ENCODE assay signal across 21 cellular contexts in the genomic region with DNA sequence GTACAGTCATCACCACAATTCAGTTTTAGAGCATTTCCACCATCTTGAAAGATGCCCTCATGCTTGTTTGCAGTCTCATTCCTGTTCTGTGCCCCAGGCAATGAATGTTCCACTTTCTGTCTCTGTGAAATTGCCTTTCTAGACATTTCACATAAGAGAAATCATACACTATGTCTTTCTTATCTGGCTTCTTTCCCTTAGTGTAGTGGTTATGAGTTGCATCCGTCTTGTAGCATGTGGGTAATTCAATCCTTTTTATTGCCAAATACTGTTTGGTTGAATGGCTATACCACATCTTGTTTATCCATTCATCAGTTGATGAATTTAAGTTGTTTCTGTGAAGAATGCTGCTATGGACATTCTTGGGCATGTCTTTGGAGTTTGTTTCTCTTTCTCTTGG.
DNase-seq lines count a peak whose midpoint lies in the region; ATAC-seq and TF ChIP-seq lines count a peak whose summit lies in the region.
"Had no signal": no experiment of that assay in that cellular context is flagged by ENCODE, and none has a peak within 500 bp of the region (broad histone marks: within the 10 kb centered on the region; RNA-seq: fewer than 3 reads in every experiment).

No MANE protein-coding gene starts in this region.

- H3K9ac ChIP-seq in rectal smooth muscle tissue (ENCODE audit: low read length) = no peak overlapping the region
- H3K9ac ChIP-seq: BLaER1 had no signal

- TF ChIP-seq POLR2A in heart left ventricle (IDR thresholded peaks at IDR 0.05) = no peak

- H3K9me3 Mint-ChIP-seq in T-cell = peaks cover 0 to 4% (median 0%) of the 10 kb centered on the region in 3 donors
- H3K9me3 Mint-ChIP-seq: immature natural killer cell had no signal

- POLR2A ChIA-PET in T-cell (lab: Charles Lee) = no interaction called here

- H3K27ac Mint-ChIP-seq in T-cell = no peak overlapping the region
- H3K27ac Mint-ChIP-seq: activated CD8-positive, alpha-beta memory T cell treated with anti-CD3 and anti-CD28 coated beads, Interleukin-2, amount 10 ng/mL, durations not matched to agents 7 days and 5 days had no signal

- H3K4me3 ChIP-seq in rectal smooth muscle tissue (ENCODE audit: low read length) (no peak overlapping the region), heart left ventricle (no peak overlapping the region)
- H3K4me3 ChIP-seq: BLaER1, Peyer's patch had no signal

- H3K27ac ChIP-seq in rectal smooth muscle tissue (ENCODE audit: low read depth, low read length) (peak overlapping the region; percentile 7), heart left ventricle (peak overlapping the region in 1 of 12 donors; percentile 71)

- WGBS in heart left ventricle, 4 donors = 88 to 97% (median 95%) methylated on average over 1 of the region's 1 CpG

- no peak overlapping the region for H3K4me3 Mint-ChIP-seq in T-cell
- H3K4me3 Mint-ChIP-seq: activated CD8-positive, alpha-beta memory T cell treated with anti-CD3 and anti-CD28 coated beads, Interleukin-2, amount 10 ng/mL, durations not matched to agents 7 days and 5 days; immature natural killer cell; nephron progenitor cell had no signal

- H3K4me1 Mint-ChIP-seq in T-cell = peaks cover 14 to 28% (median 27%) of the 10 kb centered on the region in 3 donors

- H3K27me3 Mint-ChIP-seq in T-cell = no peaks in the 10 kb centered on the region
- H3K27me3 Mint-ChIP-seq: activated CD8-positive, alpha-beta memory T cell treated with anti-CD3 and anti-CD28 coated beads, Interleukin-2, amount 10 ng/mL, durations not matched to agents 7 days and 5 days had no signal

- H3K27me3 ChIP-seq in rectal smooth muscle tissue (ENCODE audit: control insufficient read depth, insufficient read depth, low read length) (no peaks in the 10 kb centered on the region), heart left ventricle (no peaks in the 10 kb centered on the region)
- H3K27me3 ChIP-seq: BLaER1, brain microvascular endothelial cell, Peyer's patch had no signal

- H3K36me3 ChIP-seq in rectal smooth muscle tissue (ENCODE audit: control insufficient read depth, insufficient read depth, low read length) (no peaks in the 10 kb centered on the region), heart left ventricle (peaks cover 0 to 11% (median 0%) of the 10 kb centered on the region in 9 donors)
- H3K36me3 ChIP-seq: brain microvascular endothelial cell had no signal

- H3K36me3 Mint-ChIP-seq in T-cell = peaks cover 5% of the 10 kb centered on the region
- H3K36me3 Mint-ChIP-seq: activated CD8-positive, alpha-beta memory T cell treated with anti-CD3 and anti-CD28 coated beads, Interleukin-2, amount 10 ng/mL, durations not matched to agents 7 days and 5 days; immature natural killer cell had no signal

- CTCF ChIA-PET in T-cell (lab: Charles Lee) = no interaction called here

- intact Hi-C loops in heart left ventricle (cut with DNase I) = no loop called here

- peaks cover 14% of the 10 kb centered on the region for H3K4me1 ChIP-seq in rectal smooth muscle tissue (ENCODE audit: control insufficient read depth, insufficient read depth, low read length)
- H3K4me1 ChIP-seq in heart left ventricle = peaks cover 0 to 22% (median 8%) of the 10 kb centered on the region in 12 donors

- H3K9me3 ChIP-seq in heart left ventricle = no peaks in the 10 kb centered on the region
- H3K9me3 ChIP-seq: BLaER1, Peyer's patch had no signal

- DNase-seq in HCEC 1CT (peak; percentile 36), T1000 (lab: John Stamatoyannopoulos, UW) (peak; percentile 4), fibroblast of gingiva (ENCODE audit: low read depth) (peak; percentile 96), T-cell (no peak), heart left ventricle (no peak), NCI-H82 (lab: John Stamatoyannopoulos, UW) (no peak)
- DNase-seq: activated CD4-positive, CD25-positive, alpha-beta regulatory T cell; activated CD8-positive, alpha-beta memory T cell treated with anti-CD3 and anti-CD28 coated beads, Interleukin-2, amount 10 ng/mL, durations not matched to agents 7 days and 5 days; activated gamma-delta T cell treated with Interleukin-2 at 50 U/mL for 16 hours; brain microvascular endothelial cell; immature natural killer cell; mesendoderm; MM.1S; NCI-H187 treated with DMSO at 0.1 percent for 48 hours; NCI-H69; nephron progenitor cell; Peyer's patch; retina; substantia nigra had no signal

- ATAC-seq in T-cell (replicated peaks in 1 of 4) (no peak), heart left ventricle (no peak)
- ATAC-seq: activated CD8-positive, alpha-beta memory T cell treated with anti-CD3 and anti-CD28 coated beads, Interleukin-2, amount 10 ng/mL, durations not matched to agents 7 days and 5 days had no signal

- no peak for TF ChIP-seq CTCF in heart left ventricle (IDR thresholded peaks at IDR 0.05)

Comparison
In these comparisons a context has a peak if more than half of its experiments do, and no peak if none do; other contexts are left out.
1. DNase-seq: peak in HCEC 1CT (single experiment), T1000 (single experiment) and fibroblast of gingiva (single experiment); none in T-cell (0 of 34), heart left ventricle (0 of 5) and NCI-H82 (single experiment).